Comparison of ENCODE assay signal across 8 cellular contexts in genomic region chr22:44172370-44173108, GRCh38. TPM values are rescaled to one million over a fixed set of nuclear protein-coding genes. Genes with fewer than 3 reads are reported as not detected.
DNase-seq lines count a peak whose midpoint lies in the region; ATAC-seq and TF ChIP-seq lines count a peak whose summit lies in the region.

No MANE protein-coding gene starts in this region.

- H3K4me1 Mint-ChIP-seq in CD14-positive monocyte: peaks cover 38% of the 10 kb centered on the region
- H3K4me1 Mint-ChIP-seq in stimulated activated naive B cell treated with anti-CD40 and anti-IgM and Interleukin-4, amounts not matched to agents 10 μg/mL and 1 μg/mL and 100 μg/mL, for 72 hours: peaks cover 20 to 37% of the 10 kb centered on the region in 2 donors

- H3K36me3 Mint-ChIP-seq in CD14-positive monocyte: peaks cover 16 to 35% of the 10 kb centered on the region in 2 donors
- H3K36me3 Mint-ChIP-seq in stimulated activated naive B cell treated with anti-CD40 and anti-IgM and Interleukin-4, amounts not matched to agents 10 μg/mL and 1 μg/mL and 100 μg/mL, for 72 hours: peaks cover 32 to 37% of the 10 kb centered on the region in 2 donors

- ATAC-seq in GM21786 (IDR thresholded peaks at IDR 0.05; ENCODE audit: unreplicated experiment): peak; percentile 55
- ATAC-seq in Right ventricle myocardium superior (ENCODE audit: poor library complexity): peak; percentile 68
- ATAC-seq in stimulated activated naive B cell treated with anti-CD40 and anti-IgM and Interleukin-4, amounts not matched to agents 10 μg/mL and 1 μg/mL and 100 μg/mL, for 72 hours (replicated peaks): peak; percentile 98 to 99
- ATAC-seq in GM18858 (IDR thresholded peaks at IDR 0.05; ENCODE audit: unreplicated experiment): no peak
- no peak for ATAC-seq in HG02623 (IDR thresholded peaks at IDR 0.05; ENCODE audit: unreplicated experiment)

- H3K27ac Mint-ChIP-seq in CD14-positive monocyte: peak overlapping the region; percentile 96 to 99 (median 99)
- peak overlapping the region; percentile 68 for H3K27ac Mint-ChIP-seq in stimulated activated naive B cell treated with anti-CD40 and anti-IgM and Interleukin-4, amounts not matched to agents 10 μg/mL and 1 μg/mL and 100 μg/mL, for 72 hours

- H3K4me3 Mint-ChIP-seq in CD14-positive monocyte: peak overlapping the region; percentile 64 to 68
- H3K4me3 Mint-ChIP-seq in stimulated activated naive B cell treated with anti-CD40 and anti-IgM and Interleukin-4, amounts not matched to agents 10 μg/mL and 1 μg/mL and 100 μg/mL, for 72 hours: peak overlapping the region; percentile 7 to 60

- intact Hi-C loops in CD14-positive monocyte (cut with micrococcal nuclease) (loop anchor here in 1 of 2 donors (2.0 to 10.0 kb wide), 2 partner anchors 146 to 178 kb away; no protein-coding TSS in a partner anchor), Right ventricle myocardium superior (cut with DNase I) (no loop called here)

- peaks cover 0 to 2% (median 2%) of the 10 kb centered on the region in 3 donors for H3K27me3 Mint-ChIP-seq in CD14-positive monocyte (ENCODE audit: low read depth in 3 of 3)
- no peaks in the 10 kb centered on the region for H3K27me3 Mint-ChIP-seq in stimulated activated naive B cell treated with anti-CD40 and anti-IgM and Interleukin-4, amounts not matched to agents 10 μg/mL and 1 μg/mL and 100 μg/mL, for 72 hours

- TF ChIP-seq CTCF in CD14-positive monocyte (IDR thresholded peaks at IDR 0.05): no peak

- DNase-seq in CD14-positive monocyte (ENCODE audit: low spot score) (peak; percentile 96), NCI-H510A (lab: John Stamatoyannopoulos, UW) (peak; percentile 76), Right ventricle myocardium superior (peak; percentile 84), H4 (ENCODE audit: low spot score) (no peak)
- peak; percentile 69 for DNase-seq in stimulated activated naive B cell treated with anti-CD40 and anti-IgM and Interleukin-4, amounts not matched to agents 10 μg/mL and 1 μg/mL and 100 μg/mL, for 72 hours

- no peaks in the 10 kb centered on the region for H3K9me3 Mint-ChIP-seq in CD14-positive monocyte
- peaks cover 0 to 4% of the 10 kb centered on the region in 2 donors for H3K9me3 Mint-ChIP-seq in stimulated activated naive B cell treated with anti-CD40 and anti-IgM and Interleukin-4, amounts not matched to agents 10 μg/mL and 1 μg/mL and 100 μg/mL, for 72 hours

RNA-seq across cellular contexts. Expression of gene PARVG, which starts 8.2 kb away (rescaled TPM):
- polyA plus RNA-seq in CD14-positive monocyte: 100 to 1,000 TPM; 169 to 190 TPM
- 3.5 TPM for total RNA-seq in Right ventricle myocardium superior
- total RNA-seq in H4 (2014; rRNA removed; shearing (Covaris generic)): 0.04 and 1.1 TPM in 2 replicates

Comparison
In these comparisons a context has a peak if more than half of its experiments do, and no peak if none do; other contexts are left out.
1. ATAC-seq: peak in GM21786 (single experiment), Right ventricle myocardium superior (single experiment) and stimulated activated naive B cell treated with anti-CD40 and anti-IgM and Interleukin-4, amounts not matched to agents 10 μg/mL and 1 μg/mL and 100 μg/mL, for 72 hours (2 of 2); none in GM18858 (single experiment) and HG02623 (single experiment).